Comparison of ENCODE assay signal across 12 cellular contexts in genomic region chr22:29733362-29734322, GRCh38.
A peak's percentile ranks its signal among the peaks of the same experiment; 100 is the strongest.
DNase-seq lines count a peak whose midpoint lies in the region; ATAC-seq and TF ChIP-seq lines count a peak whose summit lies in the region.
"Had no signal": no experiment of that assay in that cellular context is flagged by ENCODE, and none has a peak within 500 bp of the region (broad histone marks: within the 10 kb centered on the region; RNA-seq: fewer than 3 reads in every experiment).

No MANE protein-coding gene starts in this region.

- H3K27ac ChIP-seq in RWPE1: peak overlapping the region; percentile 77
- H3K27ac ChIP-seq: uterus had no signal

- POLR2A ChIA-PET in RWPE1 (lab: Yijun Ruan, JAX; ENCODE audit: low non-redundant PET): no interaction called here

- DNase-seq in GF-D8 (lab: John Stamatoyannopoulos, UW) (peak; percentile 91), NCI-H1436 (lab: John Stamatoyannopoulos, UW) (peak; percentile 85), RWPE1 (ENCODE audit: low spot score) (peak; percentile 28), left kidney (ENCODE audit: low read depth, low spot score) (peak; percentile 94), AG08395 (ENCODE audit: low spot score) (no peak), globus pallidus (ENCODE audit: low spot score) (no peak)
- DNase-seq in activated CD4-positive, CD25-positive, alpha-beta regulatory T cell treated with anti-CD3 and anti-CD28 coated beads, Interleukin-2, amount 50 U/mL, for 72 hours: no peak
- DNase-seq: activated effector memory CD4-positive, alpha-beta T cell treated with anti-CD3 and anti-CD28 coated beads, Interleukin-2, amount 50 U/mL, for 16 hours; dorsolateral prefrontal cortex; T-helper 2 cell; uterus had no signal

- TF ChIP-seq CTCF in RWPE1 (conservative IDR thresholded peaks at IDR 0.05; ENCODE audit: low read depth): no peak

- CTCF ChIA-PET in RWPE1 (lab: Yijun Ruan, JAX): interaction anchor here (0.6 to 0.8 kb wide), 3 partner anchors 11 to 269 kb away, joined by 3 to 5 read pairs (median 4); no protein-coding TSS in a partner anchor

- no peak for ATAC-seq in GM21825 (IDR thresholded peaks at IDR 0.05; ENCODE audit: unreplicated experiment)

Comparison
In these comparisons a context has a peak if more than half of its experiments do, and no peak if none do; other contexts are left out.
1. DNase-seq: peak in GF-D8 (single experiment), NCI-H1436 (single experiment), RWPE1 (single experiment) and left kidney (single experiment); none in AG08395 (single experiment), activated CD4-positive, CD25-positive, alpha-beta regulatory T cell treated with anti-CD3 and anti-CD28 coated beads, Interleukin-2, amount 50 U/mL, for 72 hours (single experiment) and globus pallidus (single experiment).